Comparison of ENCODE assay signal across 21 cellular contexts in genomic region chr5:109324351-109324750, GRCh38.
DNase-seq lines count a peak whose midpoint lies in the region; ATAC-seq and TF ChIP-seq lines count a peak whose summit lies in the region.
"Had no signal": no experiment of that assay in that cellular context is flagged by ENCODE, and none has a peak within 500 bp of the region (broad histone marks: within the 10 kb centered on the region; RNA-seq: fewer than 3 reads in every experiment).

No MANE protein-coding gene starts in this region.

- no peak overlapping the region for H3K27ac ChIP-seq in esophagus muscularis mucosa (replicated peaks in 1 of 4)
- peak overlapping the region; percentile 4 to 37 for H3K27ac ChIP-seq in testis
- H3K27ac ChIP-seq: A549, KMS-11 had no signal

- no peaks in the 10 kb centered on the region for H3K27me3 ChIP-seq in esophagus muscularis mucosa
- H3K27me3 ChIP-seq in testis, result no peaks in the 10 kb centered on the region

- H3K36me3 ChIP-seq in esophagus muscularis mucosa (peaks cover 0 to 5% (median 0%) of the 10 kb centered on the region in 4 donors), testis (ENCODE audit: low read depth, missing control alignments) (no peaks in the 10 kb centered on the region)

- ATAC-seq in stimulated activated naive B cell treated with anti-CD40 and anti-IgM and Interleukin-4, amounts not matched to agents 10 μg/mL and 1 μg/mL and 100 μg/mL, for 72 hours (replicated peaks), result no peak
- ATAC-seq: A549, PC-3 had no signal

- no peaks in the 10 kb centered on the region for H3K9me3 ChIP-seq in esophagus muscularis mucosa
- H3K9me3 ChIP-seq in testis, result no peaks in the 10 kb centered on the region
- H3K9me3 ChIP-seq: A549 had no signal

- H3K9me3 Mint-ChIP-seq in nephron progenitor cell, result no peaks in the 10 kb centered on the region
- H3K9me3 Mint-ChIP-seq in stimulated activated naive B cell treated with anti-CD40 and anti-IgM and Interleukin-4, amounts not matched to agents 10 μg/mL and 1 μg/mL and 100 μg/mL, for 72 hours, result no peaks in the 10 kb centered on the region

- peaks cover 5 to 54% (median 46%) of the 10 kb centered on the region in 4 donors for H3K4me1 ChIP-seq in esophagus muscularis mucosa
- peaks cover 11% of the 10 kb centered on the region for H3K4me1 ChIP-seq in testis
- H3K4me1 ChIP-seq: A549 had no signal

- H3K27ac Mint-ChIP-seq in nephron progenitor cell, result no peak overlapping the region
- no peak overlapping the region for H3K27ac Mint-ChIP-seq in stimulated activated naive B cell treated with anti-CD40 and anti-IgM and Interleukin-4, amounts not matched to agents 10 μg/mL and 1 μg/mL and 100 μg/mL, for 72 hours
- H3K27ac Mint-ChIP-seq: B cell had no signal

- H3K36me3 Mint-ChIP-seq in nephron progenitor cell (ENCODE audit: low read depth), result peaks cover 23% of the 10 kb centered on the region
- peaks cover 15 to 37% of the 10 kb centered on the region in 2 donors for H3K36me3 Mint-ChIP-seq in stimulated activated naive B cell treated with anti-CD40 and anti-IgM and Interleukin-4, amounts not matched to agents 10 μg/mL and 1 μg/mL and 100 μg/mL, for 72 hours

- DNase-seq in NB4 (ENCODE audit: low read depth) (peak; percentile 45), esophagus muscularis mucosa (ENCODE audit: extremely low spot score) (peak; percentile 77), nephron progenitor cell (peak; percentile 14), testis (no peak), NCI-H345 treated with DMSO at 0.1 percent for 48 hours (lab: John Stamatoyannopoulos, UW; ENCODE audit: unreplicated experiment) (no peak), NCI-H82 treated with DMSO at 0.1 percent for 48 hours (lab: John Stamatoyannopoulos, UW; ENCODE audit: unreplicated experiment) (no peak)
- DNase-seq in stimulated activated naive B cell treated with anti-CD40 and anti-IgM and Interleukin-4, amounts not matched to agents 10 μg/mL and 1 μg/mL and 100 μg/mL, for 72 hours, result no peak
- DNase-seq: DMS53, GF-D8, HCEC 1CT, NCI-H1105 treated with DMSO at 0.1 percent for 48 hours, NCI-H2081, NCI-H2171, NCI-H345, NCI-H526, PC-3, Right ventricle myocardium superior had no signal

- H3K27me3 Mint-ChIP-seq in nephron progenitor cell (ENCODE audit: low read depth, poor library complexity), result no peaks in the 10 kb centered on the region
- H3K27me3 Mint-ChIP-seq in stimulated activated naive B cell treated with anti-CD40 and anti-IgM and Interleukin-4, amounts not matched to agents 10 μg/mL and 1 μg/mL and 100 μg/mL, for 72 hours, result no peaks in the 10 kb centered on the region
- H3K27me3 Mint-ChIP-seq: B cell had no signal

- TF ChIP-seq EP300 in esophagus muscularis mucosa (IDR thresholded peaks at IDR 0.05), result no peak

- TF ChIP-seq POLR2A in NB4 (IDR thresholded peaks at IDR 0.05; ENCODE audit: extremely low read depth, insufficient read length) (no peak), esophagus muscularis mucosa (IDR thresholded peaks at IDR 0.05; ENCODE audit: low read depth) (no peak), testis (IDR thresholded peaks at IDR 0.05) (no peak)

- peaks cover 29% of the 10 kb centered on the region for H3K4me1 Mint-ChIP-seq in nephron progenitor cell
- H3K4me1 Mint-ChIP-seq in stimulated activated naive B cell treated with anti-CD40 and anti-IgM and Interleukin-4, amounts not matched to agents 10 μg/mL and 1 μg/mL and 100 μg/mL, for 72 hours, result peaks cover 0 to 2% of the 10 kb centered on the region in 2 donors
- H3K4me1 Mint-ChIP-seq: B cell had no signal

- no peak overlapping the region for H3K4me3 Mint-ChIP-seq in nephron progenitor cell
- H3K4me3 Mint-ChIP-seq in stimulated activated naive B cell treated with anti-CD40 and anti-IgM and Interleukin-4, amounts not matched to agents 10 μg/mL and 1 μg/mL and 100 μg/mL, for 72 hours, result no peak overlapping the region
- H3K4me3 Mint-ChIP-seq: B cell, CD14-positive monocyte had no signal

- H3K4me3 ChIP-seq in NB4 (ENCODE audit: low read depth, low read length), result no peak overlapping the region
- H3K4me3 ChIP-seq in esophagus muscularis mucosa, result no peak overlapping the region
- no peak overlapping the region for H3K4me3 ChIP-seq in testis
- H3K4me3 ChIP-seq: A549 had no signal

- intact Hi-C loops in esophagus muscularis mucosa (cut with DNase I), result loop anchor here (10.0 kb wide), 1 partner anchor 580 kb away; the partner anchor contains the start of gene FER
- intact Hi-C loops in testis (cut with DNase I; ENCODE audit: low total_unique reads), result no loop called here

- TF ChIP-seq CTCF in NB4 (IDR thresholded peaks at IDR 0.05; ENCODE audit: low read depth, low read length), result no peak
- TF ChIP-seq CTCF in esophagus muscularis mucosa (IDR thresholded peaks at IDR 0.05), result no peak
- TF ChIP-seq CTCF in nephron progenitor cell (IDR thresholded peaks at IDR 0.05), result no peak
- no peak for TF ChIP-seq CTCF in testis (IDR thresholded peaks at IDR 0.05)

- 94% methylated on average over 7 of the region's 7 CpGs for WGBS in esophagus muscularis mucosa
- 50 to 54% methylated on average over 6 to 7 of the region's 7 CpGs for WGBS in testis, 2 donors

Comparison
In these comparisons a context has a peak if more than half of its experiments do, and no peak if none do; other contexts are left out.
1. DNase-seq: peak in NB4 (single experiment), esophagus muscularis mucosa (single experiment) and nephron progenitor cell (single experiment); none in testis (single experiment), NCI-H345 treated with DMSO at 0.1 percent for 48 hours (single experiment), NCI-H82 treated with DMSO at 0.1 percent for 48 hours (single experiment) and stimulated activated naive B cell treated with anti-CD40 and anti-IgM and Interleukin-4, amounts not matched to agents 10 μg/mL and 1 μg/mL and 100 μg/mL, for 72 hours (single experiment).
2. H3K27ac ChIP-seq: peak in testis (2 of 2); none in esophagus muscularis mucosa (0 of 4).